ENCODE assay signal across 1 cellular context in genomic region chr22:20080776-20081654, GRCh38.
TF ChIP-seq lines count a peak whose summit lies in the region.

No MANE protein-coding gene starts in this region.

TF ChIP-seq in K562, 482 proteins besides CTCF, POLR2A, EP300 and RAD21 (continued from another document and continues in another):
- TF ChIP-seq, protein P1, sequence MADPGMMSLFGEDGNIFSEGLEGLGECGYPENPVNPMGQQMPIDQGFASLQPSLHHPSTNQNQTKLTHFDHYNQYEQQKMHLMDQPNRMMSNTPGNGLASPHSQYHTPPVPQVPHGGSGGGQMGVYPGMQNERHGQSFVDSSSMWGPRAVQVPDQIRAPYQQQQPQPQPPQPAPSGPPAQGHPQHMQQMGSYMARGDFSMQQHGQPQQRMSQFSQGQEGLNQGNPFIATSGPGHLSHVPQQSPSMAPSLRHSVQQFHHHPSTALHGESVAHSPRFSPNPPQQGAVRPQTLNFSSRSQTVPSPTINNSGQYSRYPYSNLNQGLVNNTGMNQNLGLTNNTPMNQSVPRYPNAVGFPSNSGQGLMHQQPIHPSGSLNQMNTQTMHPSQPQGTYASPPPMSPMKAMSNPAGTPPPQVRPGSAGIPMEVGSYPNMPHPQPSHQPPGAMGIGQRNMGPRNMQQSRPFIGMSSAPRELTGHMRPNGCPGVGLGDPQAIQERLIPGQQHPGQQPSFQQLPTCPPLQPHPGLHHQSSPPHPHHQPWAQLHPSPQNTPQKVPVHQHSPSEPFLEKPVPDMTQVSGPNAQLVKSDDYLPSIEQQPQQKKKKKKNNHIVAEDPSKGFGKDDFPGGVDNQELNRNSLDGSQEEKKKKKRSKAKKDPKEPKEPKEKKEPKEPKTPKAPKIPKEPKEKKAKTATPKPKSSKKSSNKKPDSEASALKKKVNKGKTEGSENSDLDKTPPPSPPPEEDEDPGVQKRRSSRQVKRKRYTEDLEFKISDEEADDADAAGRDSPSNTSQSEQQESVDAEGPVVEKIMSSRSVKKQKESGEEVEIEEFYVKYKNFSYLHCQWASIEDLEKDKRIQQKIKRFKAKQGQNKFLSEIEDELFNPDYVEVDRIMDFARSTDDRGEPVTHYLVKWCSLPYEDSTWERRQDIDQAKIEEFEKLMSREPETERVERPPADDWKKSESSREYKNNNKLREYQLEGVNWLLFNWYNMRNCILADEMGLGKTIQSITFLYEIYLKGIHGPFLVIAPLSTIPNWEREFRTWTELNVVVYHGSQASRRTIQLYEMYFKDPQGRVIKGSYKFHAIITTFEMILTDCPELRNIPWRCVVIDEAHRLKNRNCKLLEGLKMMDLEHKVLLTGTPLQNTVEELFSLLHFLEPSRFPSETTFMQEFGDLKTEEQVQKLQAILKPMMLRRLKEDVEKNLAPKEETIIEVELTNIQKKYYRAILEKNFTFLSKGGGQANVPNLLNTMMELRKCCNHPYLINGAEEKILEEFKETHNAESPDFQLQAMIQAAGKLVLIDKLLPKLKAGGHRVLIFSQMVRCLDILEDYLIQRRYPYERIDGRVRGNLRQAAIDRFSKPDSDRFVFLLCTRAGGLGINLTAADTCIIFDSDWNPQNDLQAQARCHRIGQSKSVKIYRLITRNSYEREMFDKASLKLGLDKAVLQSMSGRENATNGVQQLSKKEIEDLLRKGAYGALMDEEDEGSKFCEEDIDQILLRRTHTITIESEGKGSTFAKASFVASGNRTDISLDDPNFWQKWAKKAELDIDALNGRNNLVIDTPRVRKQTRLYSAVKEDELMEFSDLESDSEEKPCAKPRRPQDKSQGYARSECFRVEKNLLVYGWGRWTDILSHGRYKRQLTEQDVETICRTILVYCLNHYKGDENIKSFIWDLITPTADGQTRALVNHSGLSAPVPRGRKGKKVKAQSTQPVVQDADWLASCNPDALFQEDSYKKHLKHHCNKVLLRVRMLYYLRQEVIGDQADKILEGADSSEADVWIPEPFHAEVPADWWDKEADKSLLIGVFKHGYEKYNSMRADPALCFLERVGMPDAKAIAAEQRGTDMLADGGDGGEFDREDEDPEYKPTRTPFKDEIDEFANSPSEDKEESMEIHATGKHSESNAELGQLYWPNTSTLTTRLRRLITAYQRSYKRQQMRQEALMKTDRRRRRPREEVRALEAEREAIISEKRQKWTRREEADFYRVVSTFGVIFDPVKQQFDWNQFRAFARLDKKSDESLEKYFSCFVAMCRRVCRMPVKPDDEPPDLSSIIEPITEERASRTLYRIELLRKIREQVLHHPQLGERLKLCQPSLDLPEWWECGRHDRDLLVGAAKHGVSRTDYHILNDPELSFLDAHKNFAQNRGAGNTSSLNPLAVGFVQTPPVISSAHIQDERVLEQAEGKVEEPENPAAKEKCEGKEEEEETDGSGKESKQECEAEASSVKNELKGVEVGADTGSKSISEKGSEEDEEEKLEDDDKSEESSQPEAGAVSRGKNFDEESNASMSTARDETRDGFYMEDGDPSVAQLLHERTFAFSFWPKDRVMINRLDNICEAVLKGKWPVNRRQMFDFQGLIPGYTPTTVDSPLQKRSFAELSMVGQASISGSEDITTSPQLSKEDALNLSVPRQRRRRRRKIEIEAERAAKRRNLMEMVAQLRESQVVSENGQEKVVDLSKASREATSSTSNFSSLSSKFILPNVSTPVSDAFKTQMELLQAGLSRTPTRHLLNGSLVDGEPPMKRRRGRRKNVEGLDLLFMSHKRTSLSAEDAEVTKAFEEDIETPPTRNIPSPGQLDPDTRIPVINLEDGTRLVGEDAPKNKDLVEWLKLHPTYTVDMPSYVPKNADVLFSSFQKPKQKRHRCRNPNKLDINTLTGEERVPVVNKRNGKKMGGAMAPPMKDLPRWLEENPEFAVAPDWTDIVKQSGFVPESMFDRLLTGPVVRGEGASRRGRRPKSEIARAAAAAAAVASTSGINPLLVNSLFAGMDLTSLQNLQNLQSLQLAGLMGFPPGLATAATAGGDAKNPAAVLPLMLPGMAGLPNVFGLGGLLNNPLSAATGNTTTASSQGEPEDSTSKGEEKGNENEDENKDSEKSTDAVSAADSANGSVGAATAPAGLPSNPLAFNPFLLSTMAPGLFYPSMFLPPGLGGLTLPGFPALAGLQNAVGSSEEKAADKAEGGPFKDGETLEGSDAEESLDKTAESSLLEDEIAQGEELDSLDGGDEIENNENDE (IDR thresholded peaks at IDR 0.05; ENCODE audit: low read depth, low read length), result peak; percentile 62
- TF ChIP-seq SNIP1 (IDR thresholded peaks at IDR 0.05; ENCODE audit: low read depth), result no peak
- no peak for TF ChIP-seq ESRRA (IDR thresholded peaks at IDR 0.05; ENCODE audit: borderline replicate concordance, low read depth)
- TF ChIP-seq U2AF2 (optimal IDR thresholded peaks at IDR 0.05; ENCODE audit: low read depth, low read length), result no peak
- TF ChIP-seq PTBP1 (IDR thresholded peaks at IDR 0.05; ENCODE audit: low read depth, low read length), result no peak
- TF ChIP-seq KLF10 (CRISPR knock-in tag; IDR thresholded peaks at IDR 0.05), result no peak
- no peak for TF ChIP-seq MECOM (CRISPR knock-in tag; IDR thresholded peaks at IDR 0.05)
- no peak for TF ChIP-seq ZBTB40 (IDR thresholded peaks at IDR 0.05)
- TF ChIP-seq ZBTB40 (CRISPR knock-in tag; IDR thresholded peaks at IDR 0.05), result no peak
- no peak for TF ChIP-seq HDGF (IDR thresholded peaks at IDR 0.05)
- no peak for TF ChIP-seq LCOR (CRISPR knock-in tag; IDR thresholded peaks at IDR 0.05)
- no peak for TF ChIP-seq ASH1L (IDR thresholded peaks at IDR 0.05; ENCODE audit: borderline replicate concordance, low read depth, partially characterized antibody)
- no peak for TF ChIP-seq LEF1 (IDR thresholded peaks at IDR 0.05)
- no peak for TF ChIP-seq FOXJ3 (CRISPR knock-in tag; IDR thresholded peaks at IDR 0.05)
- TF ChIP-seq ZNF644 (tag; IDR thresholded peaks at IDR 0.05; ENCODE audit: low read depth), result no peak
- TF ChIP-seq, protein P2, sequence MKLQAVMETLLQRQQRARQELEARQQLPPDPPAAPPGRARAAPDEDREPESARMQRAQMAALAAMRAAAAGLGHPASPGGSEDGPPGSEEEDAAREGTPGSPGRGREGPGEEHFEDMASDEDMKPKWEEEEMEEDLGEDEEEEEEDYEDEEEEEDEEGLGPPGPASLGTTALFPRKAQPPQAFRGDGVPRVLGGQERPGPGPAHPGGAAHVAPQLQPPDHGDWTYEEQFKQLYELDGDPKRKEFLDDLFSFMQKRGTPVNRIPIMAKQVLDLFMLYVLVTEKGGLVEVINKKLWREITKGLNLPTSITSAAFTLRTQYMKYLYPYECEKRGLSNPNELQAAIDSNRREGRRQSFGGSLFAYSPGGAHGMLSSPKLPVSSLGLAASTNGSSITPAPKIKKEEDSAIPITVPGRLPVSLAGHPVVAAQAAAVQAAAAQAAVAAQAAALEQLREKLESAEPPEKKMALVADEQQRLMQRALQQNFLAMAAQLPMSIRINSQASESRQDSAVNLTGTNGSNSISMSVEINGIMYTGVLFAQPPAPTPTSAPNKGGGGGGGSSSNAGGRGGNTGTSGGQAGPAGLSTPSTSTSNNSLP (IDR thresholded peaks at IDR 0.05; ENCODE audit: borderline replicate concordance, low read depth, low read length), result no peak; the same call in 1 of the 2 replicates
- no peak for TF ChIP-seq PRDM10 (IDR thresholded peaks at IDR 0.05; ENCODE audit: partially characterized antibody)
- TF ChIP-seq HNRNPH1 (optimal IDR thresholded peaks at IDR 0.05; ENCODE audit: low read depth, low read length), result no peak
- no peak for TF ChIP-seq HES1 (IDR thresholded peaks at IDR 0.05; ENCODE audit: low read depth)
- no peak for TF ChIP-seq MIER1 (IDR thresholded peaks at IDR 0.05; ENCODE audit: low read depth)
- no peak for TF ChIP-seq ZNF274 (IDR thresholded peaks at IDR 0.05; ENCODE audit: borderline replicate concordance, low read depth, low read length)
- peak; percentile 88; the same call in 1 of the 2 replicates for TF ChIP-seq ZNF212 (CRISPR knock-in tag; IDR thresholded peaks at IDR 0.05)
- peak; percentile 11 for TF ChIP-seq SP2 (IDR thresholded peaks at IDR 0.05; ENCODE audit: extremely low read depth, low read depth, low read length, poor library complexity, severe bottlenecking)
- TF ChIP-seq ZNF134 (CRISPR knock-in tag; conservative IDR thresholded peaks at IDR 0.05), result peak; percentile 26; the same call in 1 of the 2 replicates
- no peak for TF ChIP-seq TCFL5 (CRISPR knock-in tag; conservative IDR thresholded peaks at IDR 0.05)
